ENCODE assay signal across 12 cellular contexts in genomic region chr20:32764000-32764960, GRCh38. TPM values are rescaled to one million over a fixed set of nuclear protein-coding genes. Genes with fewer than 3 reads are reported as not detected.
DNase-seq lines count a peak whose midpoint lies in the region; ATAC-seq and TF ChIP-seq lines count a peak whose summit lies in the region.
"Had no signal": no experiment of that assay in that cellular context is flagged by ENCODE, and none has a peak within 500 bp of the region (broad histone marks: within the 10 kb centered on the region; RNA-seq: fewer than 3 reads in every experiment).

No MANE protein-coding gene starts in this region.

- peak overlapping the region; percentile 39 to 85 (median 62) for H3K4me3 Mint-ChIP-seq in T-cell

- no peak overlapping the region for H3K27ac Mint-ChIP-seq in T-cell

- H3K9ac ChIP-seq in DND-41 (ENCODE audit: low read depth, low read length): no peak overlapping the region

- DNase-seq in AG04449 (ENCODE audit: low read depth, low spot score): no peak
- peak; percentile 43 for DNase-seq in DND-41
- DNase-seq in T-cell: no peak
- DNase-seq in iPS-NIHi7 (ENCODE audit: extremely low spot score): peak; percentile 85
- no peak for DNase-seq in NK-92 (lab: John Stamatoyannopoulos, UW; ENCODE audit: unreplicated experiment)
- no peak for DNase-seq in globus pallidus (ENCODE audit: low spot score)
- DNase-seq in NK-92 treated with Interleukin-12 subunit alpha and Interleukin-12 subunit beta, amount 100 ng/mL, for 24 hours (lab: John Stamatoyannopoulos, UW): no peak
- DNase-seq: activated gamma-delta T cell; left ventricle myocardium inferior; NCI-H446 treated with DMSO at 0.1 percent for 48 hours; stimulated activated naive CD4-positive, alpha-beta T cell treated with Interleukin-2 at 50 U/mL for 16 hours had no signal

- peaks cover 3% of the 10 kb centered on the region; the same call in 1 of the 2 replicates for H4K20me1 ChIP-seq in DND-41 (ENCODE audit: insufficient read depth, low read length)

- peaks cover 3% of the 10 kb centered on the region; the same call in 1 of the 2 replicates for H3K79me2 ChIP-seq in DND-41 (ENCODE audit: insufficient read depth, low read length)

- no peak overlapping the region for H2AFZ ChIP-seq in DND-41 (ENCODE audit: low read depth, low read length)

- H3K27me3 Mint-ChIP-seq in T-cell: no peaks in the 10 kb centered on the region

- H3K27ac ChIP-seq in DND-41 (ENCODE audit: low read length): no peak overlapping the region
- H3K27ac ChIP-seq: left ventricle myocardium inferior had no signal

- no peaks in the 10 kb centered on the region for H3K36me3 Mint-ChIP-seq in T-cell

- no peaks in the 10 kb centered on the region for H3K9me3 ChIP-seq in DND-41 (ENCODE audit: insufficient read depth, low read length, severe bottlenecking)
- H3K9me3 ChIP-seq: left ventricle myocardium inferior had no signal

- no peaks in the 10 kb centered on the region for H3K36me3 ChIP-seq in DND-41 (ENCODE audit: insufficient read depth, low read length)
- H3K36me3 ChIP-seq: left ventricle myocardium inferior had no signal

- POLR2A ChIA-PET in AG04449 (lab: Yijun Ruan, JAX) (interaction anchor here (0.6 to 1.0 kb wide), 3 partner anchors 18 to 1049 kb away, joined by 3 to 4 read pairs (median 3); no protein-coding TSS in a partner anchor), T-cell (lab: Charles Lee) (interaction anchor here in 1 of 2 donors (0.5 kb wide), 1 partner anchor 26 kb away, joined by 4 read pairs; no protein-coding TSS in a partner anchor)

- H3K4me1 ChIP-seq in DND-41 (ENCODE audit: insufficient read depth, low read length): peaks cover 40% of the 10 kb centered on the region

- CTCF ChIA-PET in AG04449 (lab: Yijun Ruan, JAX): interaction anchor here (0.7 to 8.8 kb wide), 7 partner anchors 9 to 90 kb away, joined by 3 to 132 read pairs (median 10); partner anchors contain the start of genes C20orf203 and COMMD7
- CTCF ChIA-PET in T-cell (lab: Charles Lee): interaction anchor here (0.6 to 3.1 kb wide), 5 partner anchors 14 to 1122 kb away, joined by 3 to 11 read pairs (median 3); no protein-coding TSS in a partner anchor

- H3K27me3 ChIP-seq in DND-41 (ENCODE audit: insufficient read depth, low read length, poor library complexity): no peaks in the 10 kb centered on the region

- H3K4me3 ChIP-seq in AG04449 (ENCODE audit: low read depth, low read length) (peak overlapping the region; percentile 75), DND-41 (ENCODE audit: low read depth in 1 of 2, low read length in 2 of 2) (no peak overlapping the region)

- ATAC-seq in DND-41 (ENCODE audit: insufficient read depth, low read depth) (no peak), T-cell (replicated peaks in 1 of 4) (no peak), HG03354 (IDR thresholded peaks at IDR 0.05; ENCODE audit: poor library complexity, severe bottlenecking, unreplicated experiment) (no peak)

- TF ChIP-seq CTCF in AG04449 (IDR thresholded peaks at IDR 0.05; ENCODE audit: insufficient read depth, low read length, missing control alignments) (no peak), DND-41 (IDR thresholded peaks at IDR 0.05; ENCODE audit: borderline replicate concordance, extremely low read depth, low read length, poor library complexity, severe bottlenecking) (no peak)

- peak overlapping the region; percentile 90; the same call in 1 of the 2 replicates for H3K4me2 ChIP-seq in DND-41 (ENCODE audit: insufficient read depth, low read length)

- H3K9me3 Mint-ChIP-seq in T-cell: no peaks in the 10 kb centered on the region

- H3K4me1 Mint-ChIP-seq in T-cell: peaks cover 10 to 13% (median 12%) of the 10 kb centered on the region in 3 donors

RNA-seq across cellular contexts. Expression of gene DNMT3B, which starts 2.1 kb away (rescaled TPM):
- total RNA-seq in T-cell: 1 to 10 TPM in 2 of 5 donors, under 1 TPM in 3; 0.56 to 1.7 (median 0.95) TPM

RNA-seq across cellular contexts. Expression of gene COMMD7, which starts 21.0 kb away (rescaled TPM):
- total RNA-seq in T-cell: 10 to 100 TPM; 35.5 to 48.1 (median 37.4) TPM

RNA-seq across cellular contexts. Expression of gene MAPRE1, which starts 55.5 kb away (rescaled TPM):
- total RNA-seq in T-cell: 100 to 1,000 TPM in 1 of 5 donors, 10 to 100 TPM in 4; 67.9 to 104 (median 77.8) TPM

Comparison
In these comparisons a context has a peak if more than half of its experiments do, and no peak if none do; other contexts are left out.
1. DNase-seq: peak in DND-41 (single experiment) and iPS-NIHi7 (single experiment); none in AG04449 (single experiment), T-cell (0 of 34), NK-92 (single experiment), globus pallidus (single experiment) and NK-92 treated with Interleukin-12 subunit alpha and Interleukin-12 subunit beta, amount 100 ng/mL, for 24 hours (single experiment).